27 cellular contexts compared by ENCODE assay signal in genomic region chr3:31142543-31142942, GRCh38.
"Had no signal": no experiment of that assay in that cellular context is flagged by ENCODE, and none has a peak within 500 bp of the region (broad histone marks: within the 10 kb centered on the region; RNA-seq: fewer than 3 reads in every experiment).

No MANE protein-coding gene starts in this region.

- H3K4me3 Mint-ChIP-seq: naive thymus-derived CD4-positive, alpha-beta T cell; nephron; neural progenitor cell; stimulated activated naive CD8-positive, alpha-beta T cell treated with anti-CD3 and anti-CD28 coated beads, Interleukin-15, amount 100 ng/mL, for 72 hours had no signal

- H3K4me3 ChIP-seq: dorsolateral prefrontal cortex, gastrocnemius medialis, hepatocyte, neural progenitor cell, prostate gland, right atrium auricular region, smooth muscle cell, suprapubic skin, transverse colon had no signal

- H3K27me3 ChIP-seq: gastrocnemius medialis, hepatocyte, neural progenitor cell, right atrium auricular region, suprapubic skin, transverse colon had no signal

- H2AFZ ChIP-seq: hepatocyte, neural progenitor cell, parathyroid adenoma had no signal

- H3K27ac Mint-ChIP-seq: neural progenitor cell; stimulated activated naive CD8-positive, alpha-beta T cell treated with anti-CD3 and anti-CD28 coated beads, Interleukin-15, amount 100 ng/mL, for 72 hours had no signal

- H3K79me2 ChIP-seq: hepatocyte, parathyroid adenoma had no signal

- H3K9me3 ChIP-seq: gastrocnemius medialis, prostate gland, suprapubic skin had no signal

- H3K4me1 ChIP-seq: gastrocnemius medialis, neural progenitor cell, prostate gland, right atrium auricular region, suprapubic skin, transverse colon had no signal

- H3K27me3 Mint-ChIP-seq: naive thymus-derived CD4-positive, alpha-beta T cell; stimulated activated naive CD8-positive, alpha-beta T cell treated with anti-CD3 and anti-CD28 coated beads, Interleukin-15, amount 100 ng/mL, for 72 hours had no signal

- FAIRE-seq: colon, keratinocyte had no signal

- H3K9ac ChIP-seq: neural progenitor cell, parathyroid adenoma had no signal

- ATAC-seq: gastrocnemius medialis; naive thymus-derived CD4-positive, alpha-beta T cell; sciatic nerve; stimulated activated naive CD8-positive, alpha-beta T cell treated with anti-CD3 and anti-CD28 coated beads, Interleukin-15, amount 100 ng/mL, for 72 hours had no signal

- H3K36me3 Mint-ChIP-seq: naive thymus-derived CD4-positive, alpha-beta T cell; neural progenitor cell had no signal

- H3K4me1 Mint-ChIP-seq: nephron; stimulated activated naive CD8-positive, alpha-beta T cell treated with anti-CD3 and anti-CD28 coated beads, Interleukin-15, amount 100 ng/mL, for 72 hours had no signal

- H3K27ac ChIP-seq: dorsolateral prefrontal cortex, epithelial cell of prostate, gastrocnemius medialis, hepatocyte, neural progenitor cell, parathyroid adenoma, prostate gland, right atrium auricular region, suprapubic skin, transverse colon had no signal

- DNase-seq: dorsolateral prefrontal cortex; effector CD4-positive, alpha-beta T cell; foreskin fibroblast; gastrocnemius medialis; head of caudate nucleus; mesendoderm; midbrain; naive thymus-derived CD4-positive, alpha-beta T cell; stimulated activated CD4-positive, alpha-beta T cell treated with anti-CD3 and anti-CD28 coated beads, Interleukin-12 subunit alpha, Interleukin-12 subunit beta, amount 100 ng/mL, for 4 hours; stimulated activated CD4-positive, alpha-beta T cell treated with anti-CD3 and anti-CD28 coated beads, Interleukin-1b, Interleukin-23, amount 100 ng/mL, for 48 hours; stimulated activated CD4-positive, alpha-beta T cell treated with anti-CD3 and anti-CD28 coated beads, Interleukin-4, amount 100 ng/mL, for 1 hour; stimulated activated CD8-positive, alpha-beta memory T cell treated with anti-CD3 and anti-CD28 coated beads, Interleukin-4, amount 100 ng/mL, for 48 hours; stimulated activated naive CD4-positive, alpha-beta T cell; stimulated activated naive CD8-positive, alpha-beta T cell treated with anti-CD3 and anti-CD28 coated beads, Interleukin-15, amount 100 ng/mL, for 72 hours; transverse colon had no signal

- H3K36me3 ChIP-seq: gastrocnemius medialis, neural progenitor cell, prostate gland, right atrium auricular region, suprapubic skin, transverse colon had no signal

- H3K4me2 ChIP-seq: hepatocyte, neural progenitor cell, smooth muscle cell had no signal
